Comparison of ENCODE assay signal across 20 cellular contexts in the genomic region with DNA sequence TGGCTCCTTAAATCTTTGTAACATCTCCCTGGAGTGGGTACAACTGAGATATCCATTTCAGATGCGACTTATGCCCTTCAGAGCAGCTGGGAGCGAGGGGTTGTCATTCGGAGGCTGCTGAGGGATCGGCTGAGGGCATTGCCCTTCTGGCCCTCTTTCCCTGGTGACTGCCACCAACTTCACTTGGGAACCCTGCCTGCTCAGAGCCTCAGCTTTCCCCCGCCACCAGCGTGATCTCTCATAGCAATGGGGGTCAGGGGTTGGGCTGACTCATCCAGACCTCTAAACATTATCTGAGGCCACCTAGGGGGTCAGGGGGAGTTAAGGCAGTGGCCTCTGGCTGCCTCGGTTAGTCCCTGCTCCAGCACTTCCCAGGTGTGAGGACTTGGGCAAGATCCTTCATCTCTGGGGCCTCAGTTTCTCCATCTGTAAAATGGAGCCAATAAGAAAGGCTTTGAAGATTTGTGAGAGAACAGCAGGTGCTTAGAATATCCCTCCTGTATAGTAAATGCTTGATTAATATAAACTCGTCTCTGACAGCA. TPM values are rescaled to one million over a fixed set of nuclear protein-coding genes. Genes with fewer than 3 reads are reported as not detected.
DNase-seq lines count a peak whose midpoint lies in the region; ATAC-seq, FAIRE-seq and TF ChIP-seq lines count a peak whose summit lies in the region.
"Had no signal": no experiment of that assay in that cellular context is flagged by ENCODE, and none has a peak within 500 bp of the region (broad histone marks: within the 10 kb centered on the region; RNA-seq: fewer than 3 reads in every experiment).

No MANE protein-coding gene starts in this region.

- in situ Hi-C loops in K562 (cut with MboI), result no loop called here

- POLR2A ChIA-PET in HEK293 (lab: Yijun Ruan, JAX), result interaction anchor here (0.6 to 5.5 kb wide), 6 partner anchors 8 to 137 kb away, joined by 3 to 38 read pairs (median 6); a partner anchor contains a TSS
- POLR2A ChIA-PET in K562 (lab: Yijun Ruan, JAX), result interaction anchor here (0.5 to 1.8 kb wide), 5 partner anchors 9 to 14 kb away, joined by 3 to 7 read pairs (median 4); a partner anchor contains a TSS

- no peak for ATAC-seq in K562

- TF ChIP-seq EP300 in K562 (IDR thresholded peaks at IDR 0.05; ENCODE audit: low read length), result no peak

- H4K20me1 ChIP-seq in K562 (replicated peaks; ENCODE audit: control insufficient read depth, insufficient read depth, low read length), result no peaks in the 10 kb centered on the region

- no TSS peak for BruUV-seq in K562 (replicated peaks; lab: Mats Ljungman, UMichigan)

- no peak overlapping the region for H2AFZ ChIP-seq in K562 (ENCODE audit: low read depth, low read length)

- TF ChIP-seq RAD21 in K562 (CRISPR knock-in tag; conservative IDR thresholded peaks at IDR 0.05 in 1 of 2, IDR thresholded peaks at IDR 0.05 in 1 of 2), result no peak

- no peak for FAIRE-seq in K562 (lab: Jason Lieb, UNC)
- no peak for FAIRE-seq in GM19239 (lab: Jason Lieb, UNC)
- no peak for FAIRE-seq in HTR-8/SVneo (lab: Jason Lieb, UNC)
- FAIRE-seq: TTC549 had no signal

- H3K4me2 ChIP-seq in K562 (ENCODE audit: insufficient read depth, low read length), result no peak overlapping the region

- H3K36me3 ChIP-seq in HEK293 (ENCODE audit: control insufficient read depth in 2 of 2, insufficient read depth in 1 of 2, low read length in 2 of 2), result no peaks in the 10 kb centered on the region
- H3K36me3 ChIP-seq in K562 (ENCODE audit: control insufficient read depth, insufficient read depth, low read length), result no peaks in the 10 kb centered on the region
- H3K36me3 ChIP-seq in skeletal muscle tissue (ENCODE audit: control insufficient read depth in 3 of 3, insufficient read depth in 3 of 3, low read length in 3 of 3), result no peaks in the 10 kb centered on the region
- H3K36me3 ChIP-seq: ovary had no signal

- no peaks in the 10 kb centered on the region for H3K9me1 ChIP-seq in K562 (ENCODE audit: control insufficient read depth, insufficient read depth, low read length)

- TF ChIP-seq CTCF in HEK293 (tag by site-specific recombination; IDR thresholded peaks at IDR 0.05), result no peak
- TF ChIP-seq CTCF in K562 (IDR thresholded peaks at IDR 0.05 in 2 of 3, conservative IDR thresholded peaks at IDR 0.05 in 1 of 3; ENCODE audit: insufficient read depth in 2 of 3, low read depth in 1 of 3, low read length in 3 of 3), result no peak

- TF ChIP-seq POLR2A in K562 (conservative IDR thresholded peaks at IDR 0.05), result no peak

- CTCF ChIA-PET in HEK293 (lab: Yijun Ruan, JAX), result interaction anchor here (0.6 to 4.4 kb wide), 7 partner anchors 8 to 223 kb away, joined by 3 to 37 read pairs (median 4); a partner anchor contains a TSS
- CTCF ChIA-PET in K562 (lab: Yijun Ruan, JAX; ENCODE audit: low intra/inter-chr PET ratio), result no interaction called here

- H3K27ac ChIP-seq in HEK293 (ENCODE audit: extremely low read depth, low read depth, low read length), result no peak overlapping the region
- H3K27ac ChIP-seq in K562 (ENCODE audit: extremely low read depth, low read depth, low read length), result no peak overlapping the region
- peak overlapping the region; percentile 27 for H3K27ac ChIP-seq in layer of hippocampus (ENCODE audit: low read depth, low read length)
- peak overlapping the region; percentile 95 for H3K27ac ChIP-seq in skeletal muscle tissue (ENCODE audit: low read depth, low read length)
- H3K27ac ChIP-seq: ovary had no signal

- intact Hi-C loops in K562 (cut with micrococcal nuclease), result no loop called here

- H3K4me3 ChIP-seq in HEK293 (ENCODE audit: low read depth, low read length) (no peak overlapping the region), K562 (no peak overlapping the region), skeletal muscle tissue (ENCODE audit: low read length in 3 of 3) (peak overlapping the region in 2 of 3 donors; percentile 45 to 61)
- H3K4me3 ChIP-seq: ovary, skin epidermis had no signal

- H3K9me3 ChIP-seq in HEK293 (ENCODE audit: control insufficient read depth, insufficient read depth, low read depth, low read length) (no peaks in the 10 kb centered on the region), K562 (replicated peaks; ENCODE audit: control insufficient read depth, insufficient read depth, low read depth, low read length) (no peaks in the 10 kb centered on the region), skeletal muscle tissue (ENCODE audit: control insufficient read depth in 3 of 3, low read length in 3 of 3) (no peaks in the 10 kb centered on the region)
- H3K9me3 ChIP-seq: ovary had no signal

- 54% methylated on average over 8 of the region's 8 CpGs for WGBS in K562 (ENCODE audit: insufficient coverage, low coverage, missing lambda C conversion rate)

- H3K27me3 ChIP-seq in K562 (ENCODE audit: control insufficient read depth in 2 of 2, insufficient read depth in 2 of 2, low read length in 2 of 2) (no peaks in the 10 kb centered on the region), layer of hippocampus (ENCODE audit: control insufficient read depth, insufficient read depth, low read length) (no peaks in the 10 kb centered on the region), skeletal muscle tissue (ENCODE audit: control insufficient read depth in 3 of 3, insufficient read depth in 3 of 3, low read length in 3 of 3) (no peaks in the 10 kb centered on the region)
- H3K27me3 ChIP-seq: ovary had no signal

- peak overlapping the region in 1 of 2 experiments; percentile 18; a peak in 1 of 4 replicates for H3K9ac ChIP-seq in K562 (ENCODE audit: insufficient read depth in 1 of 2, low read depth in 2 of 2, low read length in 2 of 2)
- H3K9ac ChIP-seq in skeletal muscle tissue (ENCODE audit: low read depth in 1 of 3, low read length in 3 of 3), result peak overlapping the region; percentile 61 to 85 (median 83)

- H3K79me2 ChIP-seq in K562 (ENCODE audit: control insufficient read depth, insufficient read depth, low read length), result no peaks in the 10 kb centered on the region

- DNase-seq in K562 (ENCODE audit: extremely low read depth in 1 of 4, low spot score in 3 of 4) (peak; percentile 52 to 56 (median 56)), GM19239 (ENCODE audit: insufficient read length, low spot score) (no peak), HTR-8/SVneo (ENCODE audit: insufficient read length, low spot score) (no peak), AG20443 (ENCODE audit: low spot score) (no peak)
- DNase-seq in activated CD4-positive, alpha-beta T cell treated with anti-CD3 and anti-CD28 coated beads, Interleukin-2, amount 50 U/mL, for 1 hour, result no peak
- DNase-seq: activated T-cell treated with anti-CD3 and anti-CD28 coated beads for 4 hours; anterior cingulate cortex; foreskin fibroblast; HFFc6; NCI-H1436; NCI-H748 treated with DMSO at 0.1 percent for 48 hours; stimulated activated CD4-positive, alpha-beta T cell treated with anti-CD3 and anti-CD28 coated beads, Interleukin-2, amount 100 ng/mL, for 48 hours; SW 1271 had no signal

- peaks cover 4% of the 10 kb centered on the region; the same call in 1 of the 2 replicates for H3K4me1 ChIP-seq in HEK293 (ENCODE audit: control insufficient read depth, insufficient read depth, low read length)
- H3K4me1 ChIP-seq in K562 (replicated peaks in 1 of 2; ENCODE audit: control insufficient read depth in 2 of 2, insufficient read depth in 2 of 2, low read length in 2 of 2), result peaks cover 28 to 59% of the 10 kb centered on the region in 2 experiments; a peak in 4 of 5 replicates
- H3K4me1 ChIP-seq in skeletal muscle tissue (ENCODE audit: control insufficient read depth in 3 of 3, insufficient read depth in 3 of 3, low read length in 3 of 3), result peaks cover 34 to 59% (median 38%) of the 10 kb centered on the region in 3 donors

RNA-seq across cellular contexts. Expression of a gene that starts 1.1 kb away (rescaled TPM):
- total RNA-seq in K562 (2011; cell fraction: chromatin; rRNA removed; ENCODE audit: low replicate concordance), result 1.8 and 4.5 TPM in 2 replicates
- total RNA-seq in K562 (2011; cell fraction: nucleolus; rRNA removed), result 2.7 and 2.8 TPM in 2 replicates
- total RNA-seq in K562 (2011; cell fraction: nucleoplasm; rRNA removed), result 2.1 and 2.2 TPM in 2 replicates
- total RNA-seq in K562 (2014; rRNA removed) (2.8 and 3.8 TPM in 2 replicates), K562 (2014; rRNA removed; fragmentation: Illumina TruSeq; extraction: Trizol) (0.61 and 0.65 TPM in 2 replicates), K562 (2015; rRNA removed; fragmentation: Illumina TruSeq; extraction: Trizol) (1.8 and 2.0 TPM in 2 replicates), K562 (2021) (2.9 and 3.5 TPM in 2 replicates), skeletal muscle tissue (8.4 TPM)
- polyA plus RNA-seq in K562 (2011; rRNA removed) (1.5 and 1.7 TPM in 2 replicates), K562 (2014; fragmentation: Illumina TruSeq; extraction: Trizol) (1.3 and 2.1 TPM in 2 replicates), K562 (2014; fragmentation: Nextera tagmentation; extraction: Ambion mirVana) (not detected), K562 (2014; rRNA removed) (1.4 and 1.7 TPM in 2 replicates)
- 1.4 and 1.7 TPM in 2 replicates for polyA plus RNA-seq in K562 (2011; cell fraction: cytosol; rRNA removed)
- polyA plus RNA-seq in K562 (2011; cell fraction: nucleus; rRNA removed), result 1.0 and 1.8 TPM in 2 replicates
- polyA plus RNA-seq in K562 (2012), result 2.5 and 4.5 TPM in 2 replicates
- polyA minus RNA-seq in K562 (2011; rRNA and poly(A)+ RNA removed), result 1.4 and 1.5 TPM in 2 replicates
- polyA minus RNA-seq in K562 (2011; cell fraction: cytosol; rRNA and poly(A)+ RNA removed), result 2.1 and 2.8 TPM in 2 replicates
- polyA minus RNA-seq in K562 (2011; cell fraction: nucleus; rRNA and poly(A)+ RNA removed), result 0.54 and 1.00 TPM in 2 replicates

RNA-seq across cellular contexts. Expression of a gene that starts 13.8 kb away (rescaled TPM):
- 3.1 and 8.3 TPM in 2 replicates for total RNA-seq in K562 (2011; cell fraction: chromatin; rRNA removed; ENCODE audit: low replicate concordance)
- 10.3 and 11.0 TPM in 2 replicates for total RNA-seq in K562 (2011; cell fraction: nucleolus; rRNA removed)
- total RNA-seq in K562 (2011; cell fraction: nucleoplasm; rRNA removed), result 7.5 and 8.9 TPM in 2 replicates
- total RNA-seq in K562 (2014; rRNA removed), result 8.1 and 10.9 TPM in 2 replicates
- 2.1 and 2.8 TPM in 2 replicates for total RNA-seq in K562 (2014; rRNA removed; fragmentation: Illumina TruSeq; extraction: Trizol)
- 4.9 and 5.5 TPM in 2 replicates for total RNA-seq in K562 (2015; rRNA removed; fragmentation: Illumina TruSeq; extraction: Trizol)
- total RNA-seq in K562 (2021), result 8.7 and 8.9 TPM in 2 replicates
- polyA plus RNA-seq in K562 (2011; rRNA removed), result 6.1 and 6.8 TPM in 2 replicates
- polyA plus RNA-seq in K562 (2011; cell fraction: cytosol; rRNA removed), result 7.4 and 18.7 TPM in 2 replicates
- 5.6 and 9.1 TPM in 2 replicates for polyA plus RNA-seq in K562 (2011; cell fraction: nucleus; rRNA removed)
- 6.7 and 8.9 TPM in 2 replicates for polyA plus RNA-seq in K562 (2012)
- polyA plus RNA-seq in K562 (2014; fragmentation: Illumina TruSeq; extraction: Trizol), result 2.3 and 5.0 TPM in 2 replicates
- under 1 TPM; 0.15 to 0.85 TPM for polyA plus RNA-seq in K562 (2014; fragmentation: Nextera tagmentation; extraction: Ambion mirVana)
- 6.7 TPM in 2 replicates for polyA plus RNA-seq in K562 (2014; rRNA removed)
- polyA minus RNA-seq in K562 (2011; rRNA and poly(A)+ RNA removed), result 1.9 and 2.1 TPM in 2 replicates
- polyA minus RNA-seq in K562 (2011; cell fraction: cytosol; rRNA and poly(A)+ RNA removed), result 3.5 and 4.5 TPM in 2 replicates
- 1.8 and 3.6 TPM in 2 replicates for polyA minus RNA-seq in K562 (2011; cell fraction: nucleus; rRNA and poly(A)+ RNA removed)
- total RNA-seq in skeletal muscle tissue, result 19.8 TPM

RNA-seq across cellular contexts. Expression of a gene that starts 22.0 kb away (rescaled TPM):
- not detected in 2 replicates for total RNA-seq in K562 (2011; cell fraction: chromatin; rRNA removed; ENCODE audit: low replicate concordance)
- 0.13 TPM in 1 of 2 replicates, not detected in the other for total RNA-seq in K562 (2011; cell fraction: nucleolus; rRNA removed)
- total RNA-seq in K562 (2011; cell fraction: nucleoplasm; rRNA removed), result 0.31 TPM in 1 of 2 replicates, not detected in the other
- total RNA-seq in K562 (2014; rRNA removed) (0.08 TPM in 1 of 2 replicates, not detected in the other), K562 (2014; rRNA removed; fragmentation: Illumina TruSeq; extraction: Trizol) (not detected in 2 replicates), K562 (2015; rRNA removed; fragmentation: Illumina TruSeq; extraction: Trizol) (not detected in 2 replicates), K562 (2021) (0.07 and 0.09 TPM in 2 replicates), skeletal muscle tissue (not detected)
- polyA plus RNA-seq in K562 (2011; rRNA removed) (0.06 TPM in 1 of 2 replicates, not detected in the other), K562 (2014; fragmentation: Illumina TruSeq; extraction: Trizol) (not detected in 2 replicates), K562 (2014; fragmentation: Nextera tagmentation; extraction: Ambion mirVana) (not detected), K562 (2014; rRNA removed) (0.05 TPM in 1 of 2 replicates, not detected in the other)
- polyA plus RNA-seq in K562 (2011; cell fraction: cytosol; rRNA removed), result 0.06 TPM in 2 replicates
- 0.10 TPM in 1 of 2 replicates, not detected in the other for polyA plus RNA-seq in K562 (2011; cell fraction: nucleus; rRNA removed)
- polyA plus RNA-seq in K562 (2012), result 0.08 and 0.10 TPM in 2 replicates
- not detected in 2 replicates for polyA minus RNA-seq in K562 (2011; rRNA and poly(A)+ RNA removed)
- not detected in 2 replicates for polyA minus RNA-seq in K562 (2011; cell fraction: cytosol; rRNA and poly(A)+ RNA removed)
- polyA minus RNA-seq in K562 (2011; cell fraction: nucleus; rRNA and poly(A)+ RNA removed), result not detected in 2 replicates
- total RNA-seq: mucosa of gallbladder had no signal

RNA-seq across cellular contexts. Expression of a gene that starts 32.1 kb away (rescaled TPM):
- total RNA-seq in K562 (2011; cell fraction: chromatin; rRNA removed; ENCODE audit: low replicate concordance), result 16.7 and 27.2 TPM in 2 replicates
- total RNA-seq in K562 (2011; cell fraction: nucleolus; rRNA removed), result 20.4 and 20.7 TPM in 2 replicates
- 24.9 and 26.9 TPM in 2 replicates for total RNA-seq in K562 (2011; cell fraction: nucleoplasm; rRNA removed)
- total RNA-seq in K562 (2014; rRNA removed) (17.5 and 19.3 TPM in 2 replicates), K562 (2014; rRNA removed; fragmentation: Illumina TruSeq; extraction: Trizol) (16.1 and 17.2 TPM in 2 replicates), K562 (2015; rRNA removed; fragmentation: Illumina TruSeq; extraction: Trizol) (21.6 and 27.7 TPM in 2 replicates), K562 (2021) (28.9 and 31.4 TPM in 2 replicates), skeletal muscle tissue (52.2 TPM)
- polyA plus RNA-seq in K562 (2011; rRNA removed) (17.6 and 18.9 TPM in 2 replicates), K562 (2014; fragmentation: Illumina TruSeq; extraction: Trizol) (15.1 and 18.6 TPM in 2 replicates), K562 (2014; fragmentation: Nextera tagmentation; extraction: Ambion mirVana) (1 to 10 TPM; 5.4 to 5.9 TPM), K562 (2014; rRNA removed) (18.1 and 18.5 TPM in 2 replicates)
- polyA plus RNA-seq in K562 (2011; cell fraction: cytosol; rRNA removed), result 19.3 and 35.5 TPM in 2 replicates
- polyA plus RNA-seq in K562 (2011; cell fraction: nucleus; rRNA removed), result 17.8 and 23.4 TPM in 2 replicates
- 20.7 and 22.0 TPM in 2 replicates for polyA plus RNA-seq in K562 (2012)
- polyA minus RNA-seq in K562 (2011; rRNA and poly(A)+ RNA removed), result 18.4 and 23.4 TPM in 2 replicates
- polyA minus RNA-seq in K562 (2011; cell fraction: cytosol; rRNA and poly(A)+ RNA removed), result 24.3 and 28.9 TPM in 2 replicates
- 8.1 and 13.9 TPM in 2 replicates for polyA minus RNA-seq in K562 (2011; cell fraction: nucleus; rRNA and poly(A)+ RNA removed)

RNA-seq across cellular contexts. Expression of a gene that starts 53.5 kb away (rescaled TPM):
- total RNA-seq in K562 (2011; cell fraction: chromatin; rRNA removed; ENCODE audit: low replicate concordance), result 26.9 and 65.0 TPM in 2 replicates
- total RNA-seq in K562 (2011; cell fraction: nucleolus; rRNA removed), result 107 and 125 TPM in 2 replicates
- 74.7 and 75.7 TPM in 2 replicates for total RNA-seq in K562 (2011; cell fraction: nucleoplasm; rRNA removed)
- total RNA-seq in K562 (2014; rRNA removed) (749 and 813 TPM in 2 replicates), K562 (2014; rRNA removed; fragmentation: Illumina TruSeq; extraction: Trizol) (110 and 229 TPM in 2 replicates), K562 (2015; rRNA removed; fragmentation: Illumina TruSeq; extraction: Trizol) (331 and 332 TPM in 2 replicates), K562 (2021) (457 and 476 TPM in 2 replicates), skeletal muscle tissue (141 TPM)
- polyA plus RNA-seq in K562 (2011; rRNA removed) (368 and 461 TPM in 2 replicates), K562 (2014; fragmentation: Illumina TruSeq; extraction: Trizol) (260 and 428 TPM in 2 replicates), K562 (2014; fragmentation: Nextera tagmentation; extraction: Ambion mirVana) (100 to 1,000 TPM in 1 of 2 experiments, 10 to 100 TPM in 1; 81.1 to 184 TPM), K562 (2014; rRNA removed) (634 and 677 TPM in 2 replicates)
- polyA plus RNA-seq in K562 (2011; cell fraction: cytosol; rRNA removed), result 836 and 2,229 TPM in 2 replicates
- 252 and 288 TPM in 2 replicates for polyA plus RNA-seq in K562 (2011; cell fraction: nucleus; rRNA removed)
- 416 and 585 TPM in 2 replicates for polyA plus RNA-seq in K562 (2012)
- 85.4 and 138 TPM in 2 replicates for polyA minus RNA-seq in K562 (2011; rRNA and poly(A)+ RNA removed)
- 198 and 225 TPM in 2 replicates for polyA minus RNA-seq in K562 (2011; cell fraction: cytosol; rRNA and poly(A)+ RNA removed)
- polyA minus RNA-seq in K562 (2011; cell fraction: nucleus; rRNA and poly(A)+ RNA removed), result 34.6 and 38.7 TPM in 2 replicates

Comparison
In these comparisons a context has a peak if more than half of its experiments do, and no peak if none do; other contexts are left out.
1. H3K27ac ChIP-seq: peak in layer of hippocampus (single experiment) and skeletal muscle tissue (single experiment); none in HEK293 (single experiment) and K562 (single experiment).
2. H3K4me3 ChIP-seq: peak in skeletal muscle tissue (2 of 3); none in HEK293 (single experiment) and K562 (single experiment).
3. DNase-seq: peak in K562 (4 of 4); none in activated CD4-positive, alpha-beta T cell treated with anti-CD3 and anti-CD28 coated beads, Interleukin-2, amount 50 U/mL, for 1 hour (single experiment), GM19239 (single experiment), HTR-8/SVneo (single experiment) and AG20443 (single experiment).